21 cellular contexts compared by ENCODE assay signal in genomic region chr9:264231-264630, GRCh38. TPM values are rescaled to one million over a fixed set of nuclear protein-coding genes. Genes with fewer than 3 reads are reported as not detected.
"Had no signal": no experiment of that assay in that cellular context is flagged by ENCODE, and none has a peak within 500 bp of the region (broad histone marks: within the 10 kb centered on the region; RNA-seq: fewer than 3 reads in every experiment).

No MANE protein-coding gene starts in this region.

- H3K36me3 ChIP-seq: MG63, SJSA1 had no signal

- H3K9me3 ChIP-seq: MG63, SJSA1 had no signal

- H3K4me1 ChIP-seq: SJSA1 had no signal

- DNase-seq: KBM-7, MG63, NCI-H1092 treated with DMSO at 0.1 percent for 48 hours, NCI-H1436, NCI-H187, NCI-H2029, NCI-H2081 treated with DMSO at 0.1 percent for 48 hours, NCI-H2171, NCI-H226, NCI-H446, NCI-H510A, NCI-H524 treated with DMSO at 0.1 percent for 48 hours, NCI-H69, NCI-H774, Right ventricle myocardium superior, RPMI8226, SIG-M5 had no signal

- H3K4me3 ChIP-seq: MG63, SJSA1, SK-N-MC had no signal

- H3K27ac ChIP-seq: SJSA1, SK-N-MC had no signal

RNA-seq across cellular contexts. Expression of gene DOCK8, which starts 49.6 kb away (rescaled TPM):
- total RNA-seq: HT-29, LHCN-M2, SJSA1 had no signal
